ENCODE assay signal across 31 cellular contexts in genomic region chrX:1596676-1597344, GRCh38. TPM values are rescaled to one million over a fixed set of nuclear protein-coding genes. Genes with fewer than 3 reads are reported as not detected.
DNase-seq lines count a peak whose midpoint lies in the region; ATAC-seq and TF ChIP-seq lines count a peak whose summit lies in the region.
"Had no signal": no experiment of that assay in that cellular context is flagged by ENCODE, and none has a peak within 500 bp of the region (broad histone marks: within the 10 kb centered on the region; RNA-seq: fewer than 3 reads in every experiment).

No MANE protein-coding gene starts in this region.

- no peak for ATAC-seq in activated T-cell treated with anti-CD3 and anti-CD28 coated beads, Interleukin-2, amount 50 U/mL, for 4 hours
- no peak for ATAC-seq in GM18517 (IDR thresholded peaks at IDR 0.05; ENCODE audit: unreplicated experiment)
- ATAC-seq: mucosa of descending colon, pancreas had no signal

- H3K4me1 Mint-ChIP-seq in activated T-cell treated with anti-CD3 and anti-CD28 coated beads, Interleukin-2, amount 50 U/mL, for 24 hours (ENCODE audit: low read depth): peaks cover 39% of the 10 kb centered on the region
- peaks cover 26% of the 10 kb centered on the region for H3K4me1 Mint-ChIP-seq in activated T-cell treated with anti-CD3 and anti-CD28 coated beads, Interleukin-2, amount 50 U/mL, for 4 hours (ENCODE audit: low read depth)

- no peak for DNase-seq in activated T-cell treated with anti-CD3 and anti-CD28 coated beads, Interleukin-2, amount 50 U/mL, for 24 hours
- no peak for DNase-seq in activated T-cell treated with anti-CD3 and anti-CD28 coated beads, Interleukin-2, amount 50 U/mL, for 4 hours
- DNase-seq in GM13977 (ENCODE audit: low spot score) (peak; percentile 24), islet precursor cell (peak; percentile 39), cortex of kidney (lab: John Stamatoyannopoulos, UW) (no peak), activated gamma-delta T cell (lab: John Stamatoyannopoulos, UW) (no peak)
- DNase-seq in stimulated activated CD8-positive, alpha-beta memory T cell treated with anti-CD3 and anti-CD28 coated beads, Interleukin-4, amount 100 ng/mL, for 48 hours: peak; percentile 7
- DNase-seq: AML-193; CD8-positive, alpha-beta memory T cell; DMS 273 treated with DMSO at 0.1 percent for 48 hours; effector CD4-positive, alpha-beta T cell; hippocampal formation; Karpas-422; NCI-H1417 treated with DMSO at 0.1 percent for 48 hours; NCI-H2081 treated with DMSO at 0.1 percent for 48 hours; NCI-H345; NCI-H69; nephron progenitor cell; PC-9; retina; SHP77; stimulated activated naive CD4-positive, alpha-beta T cell treated with Interleukin-2 at 50 U/mL for 16 hours had no signal

- TF ChIP-seq CTCF in GM13977 (IDR thresholded peaks at IDR 0.05; ENCODE audit: extremely low read depth, insufficient read depth, missing control alignments): no peak

- H3K36me3 Mint-ChIP-seq in activated T-cell treated with anti-CD3 and anti-CD28 coated beads, Interleukin-2, amount 50 U/mL, for 24 hours (ENCODE audit: low read depth): peaks cover 90% of the 10 kb centered on the region
- H3K36me3 Mint-ChIP-seq in activated T-cell treated with anti-CD3 and anti-CD28 coated beads, Interleukin-2, amount 50 U/mL, for 4 hours (ENCODE audit: insufficient read depth): peaks cover 49% of the 10 kb centered on the region

- in situ Hi-C loops in GM13977 (cut with MboI; ENCODE audit: low pct_unique_long_range_greater_than_20kb, low sequenced_read_pairs, unreplicated experiment): no loop called here

- peak overlapping the region; percentile 37 for H3K27ac Mint-ChIP-seq in activated T-cell treated with anti-CD3 and anti-CD28 coated beads, Interleukin-2, amount 50 U/mL, for 24 hours
- H3K27ac Mint-ChIP-seq: activated naive CD8-positive, alpha-beta T cell treated with anti-CD3 and anti-CD28 coated beads, Interleukin-2, amount 10 ng/mL, durations not matched to agents 7 days and 5 days; activated T-helper 1 cell treated with anti-CD3 and anti-CD28 coated beads, Interleukin-12 subunit alpha, Interleukin-12 subunit beta, Interleukin-2, Interleukin-4 antibody, amounts not matched to agents 30 ng/mL and 10 ng/mL and 1 ng/mL, durations not matched to agents 14 hours and 24 hours and 36 hours had no signal

- no peak overlapping the region for H3K4me3 Mint-ChIP-seq in activated T-cell treated with anti-CD3 and anti-CD28 coated beads, Interleukin-2, amount 50 U/mL, for 24 hours
- H3K4me3 Mint-ChIP-seq in activated T-cell treated with anti-CD3 and anti-CD28 coated beads, Interleukin-2, amount 50 U/mL, for 4 hours: no peak overlapping the region
- H3K4me3 Mint-ChIP-seq: activated naive CD8-positive, alpha-beta T cell treated with anti-CD3 and anti-CD28 coated beads, Interleukin-2, amount 10 ng/mL, durations not matched to agents 7 days and 5 days; activated T-helper 1 cell treated with anti-CD3 and anti-CD28 coated beads, Interleukin-12 subunit alpha, Interleukin-12 subunit beta, Interleukin-2, Interleukin-4 antibody, amounts not matched to agents 30 ng/mL and 10 ng/mL and 1 ng/mL, durations not matched to agents 14 hours and 24 hours and 36 hours; nephron progenitor cell had no signal

- no peaks in the 10 kb centered on the region for H3K27me3 Mint-ChIP-seq in activated T-cell treated with anti-CD3 and anti-CD28 coated beads, Interleukin-2, amount 50 U/mL, for 24 hours
- H3K27me3 Mint-ChIP-seq in activated T-cell treated with anti-CD3 and anti-CD28 coated beads, Interleukin-2, amount 50 U/mL, for 4 hours (ENCODE audit: low read depth): no peaks in the 10 kb centered on the region
- H3K27me3 Mint-ChIP-seq: activated naive CD8-positive, alpha-beta T cell treated with anti-CD3 and anti-CD28 coated beads, Interleukin-2, amount 10 ng/mL, durations not matched to agents 7 days and 5 days had no signal

- H3K9me3 Mint-ChIP-seq in activated T-cell treated with anti-CD3 and anti-CD28 coated beads, Interleukin-2, amount 50 U/mL, for 24 hours: no peaks in the 10 kb centered on the region
- H3K9me3 Mint-ChIP-seq in activated T-cell treated with anti-CD3 and anti-CD28 coated beads, Interleukin-2, amount 50 U/mL, for 4 hours: no peaks in the 10 kb centered on the region
- H3K9me3 Mint-ChIP-seq: activated naive CD8-positive, alpha-beta T cell treated with anti-CD3 and anti-CD28 coated beads, Interleukin-2, amount 10 ng/mL, durations not matched to agents 7 days and 5 days; activated T-helper 1 cell treated with anti-CD3 and anti-CD28 coated beads, Interleukin-12 subunit alpha, Interleukin-12 subunit beta, Interleukin-2, Interleukin-4 antibody, amounts not matched to agents 30 ng/mL and 10 ng/mL and 1 ng/mL, durations not matched to agents 14 hours and 24 hours and 36 hours; CD8-positive, alpha-beta memory T cell; nephron progenitor cell had no signal

RNA-seq across cellular contexts. Expression of gene AKAP17A, which starts 5.4 kb away (rescaled TPM):
- 10 to 100 TPM; 56.3 to 62.6 (median 60.6) TPM for total RNA-seq in activated T-cell treated with anti-CD3 and anti-CD28 coated beads, Interleukin-2, amount 50 U/mL, for 4 hours

RNA-seq across cellular contexts. Expression of gene ASMT, which starts 18.0 kb away (rescaled TPM):
- under 1 TPM in 1 of 3 donors, not detected in 2; 0.48 TPM for total RNA-seq in activated T-cell treated with anti-CD3 and anti-CD28 coated beads, Interleukin-2, amount 50 U/mL, for 4 hours
- total RNA-seq: A673; activated naive CD8-positive, alpha-beta T cell treated with anti-CD3 and anti-CD28 coated beads, Interleukin-2, amount 10 ng/mL, durations not matched to agents 7 days and 5 days; activated T-helper 1 cell treated with anti-CD3 and anti-CD28 coated beads, Interleukin-12 subunit alpha, Interleukin-12 subunit beta, Interleukin-2, Interleukin-4 antibody, amounts not matched to agents 30 ng/mL and 10 ng/mL and 1 ng/mL, durations not matched to agents 14 hours and 24 hours and 36 hours; PC-9; T-helper 2 cell treated with Interferon-gamma antibody and Interleukin-4, amounts not matched to agents 100 ng/mL and 5 ng/mL, for 36 hours; vagina had no signal

RNA-seq across cellular contexts. Expression of gene P2RY8, which starts 59.8 kb away (rescaled TPM):
- total RNA-seq in activated T-cell treated with anti-CD3 and anti-CD28 coated beads, Interleukin-2, amount 50 U/mL, for 4 hours: 10 to 100 TPM; 14.4 to 22.2 (median 18.4) TPM
- total RNA-seq: A673, PC-9, temporal lobe had no signal

Comparison
In these comparisons a context has a peak if more than half of its experiments do, and no peak if none do; other contexts are left out.
1. DNase-seq: peak in GM13977 (single experiment), islet precursor cell (single experiment) and stimulated activated CD8-positive, alpha-beta memory T cell treated with anti-CD3 and anti-CD28 coated beads, Interleukin-4, amount 100 ng/mL, for 48 hours (single experiment); none in activated T-cell treated with anti-CD3 and anti-CD28 coated beads, Interleukin-2, amount 50 U/mL, for 24 hours (single experiment), activated T-cell treated with anti-CD3 and anti-CD28 coated beads, Interleukin-2, amount 50 U/mL, for 4 hours (single experiment), cortex of kidney (single experiment) and activated gamma-delta T cell (single experiment).